Comparison of ENCODE assay signal across 9 cellular contexts in the genomic region with DNA sequence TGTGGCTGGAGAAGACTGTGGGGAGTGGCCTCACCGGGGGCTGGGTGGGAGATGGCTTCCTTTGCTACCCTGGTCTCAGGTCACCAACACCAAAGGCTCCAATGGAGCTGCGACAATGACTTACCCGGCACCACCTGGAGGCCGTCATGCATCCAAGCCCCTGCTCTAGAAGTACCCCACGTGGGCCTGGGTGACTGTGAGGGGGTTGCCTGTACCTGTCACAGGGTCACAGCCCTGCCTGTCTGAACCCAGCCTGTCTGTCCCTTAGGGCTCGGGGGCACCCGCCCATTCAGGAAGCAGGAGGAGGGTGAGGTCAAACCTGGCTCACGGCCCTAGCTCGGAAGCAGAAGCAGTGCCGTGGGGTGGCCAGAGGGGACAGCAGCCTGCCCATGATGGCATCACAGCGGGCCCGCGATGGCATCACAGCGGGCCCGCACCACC. TPM values are rescaled to one million over a fixed set of nuclear protein-coding genes. Genes with fewer than 3 reads are reported as not detected.
DNase-seq lines count a peak whose midpoint lies in the region; ATAC-seq, FAIRE-seq and TF ChIP-seq lines count a peak whose summit lies in the region.
"Had no signal": no experiment of that assay in that cellular context is flagged by ENCODE, and none has a peak within 500 bp of the region (broad histone marks: within the 10 kb centered on the region; RNA-seq: fewer than 3 reads in every experiment).

No MANE protein-coding gene starts in this region.

- no peaks in the 10 kb centered on the region for H3K9me3 Mint-ChIP-seq in activated naive CD8-positive, alpha-beta T cell treated with anti-CD3 and anti-CD28 coated beads for 36 hours
- H3K9me3 Mint-ChIP-seq in endothelial cell (ENCODE audit: unreplicated experiment): no peaks in the 10 kb centered on the region

- H3K9me3 ChIP-seq in HCT116 (ENCODE audit: control insufficient read depth in 1 of 2, insufficient read depth in 1 of 2, low read depth in 1 of 2, low read length in 2 of 2) (no peaks in the 10 kb centered on the region), kidney (ENCODE audit: control insufficient read depth in 1 of 2, low read length in 2 of 2) (no peaks in the 10 kb centered on the region), stomach (no peaks in the 10 kb centered on the region)

- no peaks in the 10 kb centered on the region for H3K9me2 ChIP-seq in HCT116 (ENCODE audit: insufficient read depth)

- H3K27ac ChIP-seq in HCT116 (ENCODE audit: low read depth, low read length) (peak overlapping the region; percentile 70), kidney (ENCODE audit: low read depth in 2 of 2, low read length in 2 of 2) (peak overlapping the region in 1 of 2 donors; percentile 32), stomach (peak overlapping the region; percentile 61 to 87 (median 79))

- CTCF ChIA-PET in HCT116 (lab: Charles Lee): interaction anchor here (1.3 to 3.1 kb wide), 2 partner anchors 87 to 291 kb away, joined by 6 to 16 read pairs; no protein-coding TSS in a partner anchor

- no peak overlapping the region for H2AFZ ChIP-seq in HCT116 (ENCODE audit: low read depth, low read length, poor library complexity, severe bottlenecking)

- intact Hi-C loops in HCT116 (cut with micrococcal nuclease): loop anchor here (2.0 kb wide), 1 partner anchor 27 kb away; no protein-coding TSS in a partner anchor
- intact Hi-C loops in kidney (cut with DNase I): no loop called here
- intact Hi-C loops in stomach (cut with DNase I; ENCODE audit: low total_unique reads): no loop called here

- H3K4me1 Mint-ChIP-seq in activated naive CD8-positive, alpha-beta T cell treated with anti-CD3 and anti-CD28 coated beads for 36 hours: peaks cover 29% of the 10 kb centered on the region
- peaks cover 7% of the 10 kb centered on the region for H3K4me1 Mint-ChIP-seq in endothelial cell (ENCODE audit: unreplicated experiment)

- H3K27ac Mint-ChIP-seq in activated naive CD8-positive, alpha-beta T cell treated with anti-CD3 and anti-CD28 coated beads for 36 hours: peak overlapping the region; percentile 74
- no peak overlapping the region for H3K27ac Mint-ChIP-seq in endothelial cell (ENCODE audit: unreplicated experiment)

- H4K20me1 ChIP-seq in HCT116 (ENCODE audit: insufficient read depth): no peaks in the 10 kb centered on the region

- H3K36me3 Mint-ChIP-seq in activated naive CD8-positive, alpha-beta T cell treated with anti-CD3 and anti-CD28 coated beads for 36 hours: no peaks in the 10 kb centered on the region
- H3K36me3 Mint-ChIP-seq in endothelial cell (ENCODE audit: low read depth, unreplicated experiment): no peaks in the 10 kb centered on the region

- H3K27me3 ChIP-seq in HCT116 (ENCODE audit: insufficient read depth, low read length) (no peaks in the 10 kb centered on the region), stomach (no peaks in the 10 kb centered on the region)

- H3K4me1 ChIP-seq in HCT116 (ENCODE audit: control insufficient read depth in 1 of 2, insufficient read depth in 2 of 2, low read length in 2 of 2) (peaks cover 54 to 80% of the 10 kb centered on the region in 2 experiments), kidney (ENCODE audit: control insufficient read depth in 1 of 2, insufficient read depth in 1 of 2, low read depth in 1 of 2, low read length in 2 of 2) (peaks cover 0 to 3% of the 10 kb centered on the region in 2 donors), stomach (peaks cover 33 to 86% (median 39%) of the 10 kb centered on the region in 4 donors)

- H3K36me3 ChIP-seq in HCT116 (ENCODE audit: control insufficient read depth in 1 of 2, insufficient read depth in 2 of 2, low read length in 2 of 2): no peaks in the 10 kb centered on the region
- H3K36me3 ChIP-seq in kidney (ENCODE audit: control insufficient read depth in 1 of 2, insufficient read depth in 2 of 2, low read length in 2 of 2): no peaks in the 10 kb centered on the region
- H3K36me3 ChIP-seq in stomach: no peaks in the 10 kb centered on the region

- POLR2A ChIA-PET in HCT116 (lab: Charles Lee): interaction anchor here (1.5 to 3.8 kb wide), 3 partner anchors 22 to 87 kb away, joined by 5 to 14 read pairs (median 9); no protein-coding TSS in a partner anchor

- H3K9ac ChIP-seq in HCT116 (ENCODE audit: low read length): peak overlapping the region; percentile 44
- no peak overlapping the region for H3K9ac ChIP-seq in kidney (ENCODE audit: low read length in 2 of 2)

- no peaks in the 10 kb centered on the region for H3K79me2 ChIP-seq in HCT116 (ENCODE audit: insufficient read depth, low read length)

- no peak for TF ChIP-seq RAD21 in HCT116 (IDR thresholded peaks at IDR 0.05; ENCODE audit: low read depth)

- no peak for DNase-seq in HCT116 (ENCODE audit: low read depth, low spot score)
- DNase-seq in activated naive CD8-positive, alpha-beta T cell treated with anti-CD3 and anti-CD28 coated beads for 36 hours: no peak
- peak; percentile 87 for DNase-seq in kidney
- peak; percentile 68 for DNase-seq in stomach
- DNase-seq in endothelial cell (ENCODE audit: low spot score): no peak
- DNase-seq in DMS53 (lab: John Stamatoyannopoulos, UW): no peak
- DNase-seq: NCI-H2107 had no signal

- no peaks in the 10 kb centered on the region for H3K27me3 Mint-ChIP-seq in activated naive CD8-positive, alpha-beta T cell treated with anti-CD3 and anti-CD28 coated beads for 36 hours
- H3K27me3 Mint-ChIP-seq in endothelial cell (ENCODE audit: unreplicated experiment): peaks cover 1% of the 10 kb centered on the region

- no TSS peak for BruUV-seq in HCT116 (replicated peaks; lab: Mats Ljungman, UMichigan)

- FAIRE-seq in kidney (lab: Jason Lieb, UNC): no peak

- peak overlapping the region; percentile 57 for H3K4me2 ChIP-seq in HCT116 (ENCODE audit: low read length)

- peak in 1 of 3 experiments; percentile 5; a peak in 1 of 6 replicates for TF ChIP-seq CTCF in HCT116 (IDR thresholded peaks at IDR 0.05 in 2 of 3, conservative IDR thresholded peaks at IDR 0.05 in 1 of 3; ENCODE audit: borderline replicate concordance in 1 of 3, insufficient read depth in 1 of 3, low read depth in 2 of 3, low read length in 2 of 3)
- TF ChIP-seq CTCF in kidney (IDR thresholded peaks at IDR 0.05; ENCODE audit: borderline replicate concordance, extremely low read depth, insufficient read depth): no peak
- peak in 2 of 7 experiments; percentile 13 to 33 for TF ChIP-seq CTCF in stomach (IDR thresholded peaks at IDR 0.05)
- no peak for TF ChIP-seq CTCF in endothelial cell (IDR thresholded peaks at IDR 0.05; ENCODE audit: unreplicated experiment)

- H3K4me3 Mint-ChIP-seq in activated naive CD8-positive, alpha-beta T cell treated with anti-CD3 and anti-CD28 coated beads for 36 hours: no peak overlapping the region
- H3K4me3 Mint-ChIP-seq in endothelial cell (ENCODE audit: unreplicated experiment): no peak overlapping the region

- ATAC-seq in HCT116 (peak; percentile 1; the same call in 1 of the 2 replicates), HG03520 (IDR thresholded peaks at IDR 0.05; ENCODE audit: unreplicated experiment) (no peak), HG02973 (IDR thresholded peaks at IDR 0.05; ENCODE audit: unreplicated experiment) (no peak)

- TF ChIP-seq POLR2A in HCT116 (IDR thresholded peaks at IDR 0.05; ENCODE audit: borderline replicate concordance, extremely low read depth, insufficient read depth, insufficient read length) (no peak), stomach (IDR thresholded peaks at IDR 0.05) (no peak)

- H3K4me3 ChIP-seq in HCT116 (replicated peaks in 1 of 2; ENCODE audit: low read depth in 1 of 2, low read length in 2 of 2) (no peak overlapping the region), kidney (ENCODE audit: low read length in 2 of 2) (no peak overlapping the region), stomach (no peak overlapping the region)

- RAD21 ChIA-PET in HCT116 (lab: Charles Lee; ENCODE audit: low non-redundant PET in 1 of 2, low total read pairs in 2 of 2, uncharacterized antibody in 2 of 2, unreplicated experiment in 2 of 2): interaction anchor here in 1 of 2 experiments (0.9 to 1.0 kb wide), 2 partner anchors 22 to 67 kb away, joined by 3 to 6 read pairs; no protein-coding TSS in a partner anchor

- WGBS in stomach, 5 donors: 40 to 57% (median 52%) methylated on average over 8 to 15 of the region's 15 CpGs

- TF ChIP-seq EP300 in stomach (IDR thresholded peaks at IDR 0.05): no peak

TF ChIP-seq in HCT116, 20 proteins besides CTCF, POLR2A, EP300 and RAD21 (continues in another document):
- TF ChIP-seq SRF (IDR thresholded peaks at IDR 0.05; ENCODE audit: low read depth): no peak

RNA-seq across cellular contexts. Expression of gene ABCB9, which starts 18.9 kb away (rescaled TPM):
- total RNA-seq in HCT116 (2021; ENCODE audit: unreplicated experiment): 14.7 TPM
- polyA plus RNA-seq in HCT116 (2012): 9.8 and 10.6 TPM in 2 replicates
- 1 to 10 TPM; 3.6 TPM for total RNA-seq in activated naive CD8-positive, alpha-beta T cell treated with anti-CD3 and anti-CD28 coated beads for 36 hours
- total RNA-seq in kidney: 7.6 TPM
- 4.6 TPM for polyA plus RNA-seq in kidney (ENCODE audit: insufficient read depth, low read depth, low replicate concordance)
- total RNA-seq in stomach: 10 to 100 TPM in 1 of 5 donors, 1 to 10 TPM in 3, not detected in 1; 1.6 to 29.5 (median 3.6) TPM
- polyA plus RNA-seq in stomach: 1 to 10 TPM; 1.2 to 2.5 (median 1.9) TPM
- total RNA-seq in endothelial cell (ENCODE audit: unreplicated experiment): 10.9 TPM

RNA-seq across cellular contexts. Expression of gene OGFOD2, which starts 27.7 kb away (rescaled TPM):
- total RNA-seq in HCT116 (2021; ENCODE audit: unreplicated experiment): 29.5 TPM
- polyA plus RNA-seq in HCT116 (2012): 24.1 and 26.2 TPM in 2 replicates
- total RNA-seq in activated naive CD8-positive, alpha-beta T cell treated with anti-CD3 and anti-CD28 coated beads for 36 hours: 10 to 100 TPM; 26.8 to 31.8 TPM
- total RNA-seq in kidney: 22.9 TPM
- polyA plus RNA-seq in kidney (ENCODE audit: insufficient read depth, low read depth, low replicate concordance): 27.5 TPM
- 10 to 100 TPM in 2 of 5 donors, 1 to 10 TPM in 3; 1.7 to 29.2 (median 8.9) TPM for total RNA-seq in stomach
- polyA plus RNA-seq in stomach: 10 to 100 TPM; 16.1 to 27.2 (median 18.9) TPM
- 10.4 TPM for total RNA-seq in endothelial cell (ENCODE audit: unreplicated experiment)

RNA-seq across cellular contexts. Expression of gene ARL6IP4, which starts 33.1 kb away (rescaled TPM):
- total RNA-seq in HCT116 (2021; ENCODE audit: unreplicated experiment) (128 TPM), kidney (168 TPM), stomach (100 to 1,000 TPM; 104 to 294 (median 181) TPM), endothelial cell (ENCODE audit: unreplicated experiment) (151 TPM)
- polyA plus RNA-seq in HCT116 (2012): 178 and 187 TPM in 2 replicates
- total RNA-seq in activated naive CD8-positive, alpha-beta T cell treated with anti-CD3 and anti-CD28 coated beads for 36 hours: 100 to 1,000 TPM; 165 to 168 TPM
- polyA plus RNA-seq in kidney (ENCODE audit: insufficient read depth, low read depth, low replicate concordance) (362 TPM), stomach (100 to 1,000 TPM; 321 to 432 (median 386) TPM)

RNA-seq across cellular contexts. Expression of gene VPS37B, which starts 51.4 kb away (rescaled TPM):
- total RNA-seq in HCT116 (2021; ENCODE audit: unreplicated experiment) (55.0 TPM), kidney (47.8 TPM), stomach (100 to 1,000 TPM in 1 of 5 donors, 10 to 100 TPM in 4; 13.4 to 105 (median 68.5) TPM), endothelial cell (ENCODE audit: unreplicated experiment) (13.8 TPM)
- polyA plus RNA-seq in HCT116 (2012): 48.3 and 53.6 TPM in 2 replicates
- total RNA-seq in activated naive CD8-positive, alpha-beta T cell treated with anti-CD3 and anti-CD28 coated beads for 36 hours: 10 to 100 TPM; 27.0 to 28.2 TPM
- polyA plus RNA-seq in kidney (ENCODE audit: insufficient read depth, low read depth, low replicate concordance) (21.4 TPM), stomach (10 to 100 TPM; 31.3 to 44.0 (median 37.1) TPM)

Comparison
In these comparisons a context has a peak if more than half of its experiments do, and no peak if none do; other contexts are left out.
1. DNase-seq: peak in kidney (single experiment) and stomach (single experiment); none in HCT116 (single experiment), activated naive CD8-positive, alpha-beta T cell treated with anti-CD3 and anti-CD28 coated beads for 36 hours (single experiment), endothelial cell (single experiment) and DMS53 (single experiment).